8 cellular contexts compared by ENCODE assay signal in genomic region chr21:37268186-37268503, GRCh38. TPM values are rescaled to one million over a fixed set of nuclear protein-coding genes. Genes with fewer than 3 reads are reported as not detected.
DNase-seq lines count a peak whose midpoint lies in the region; ATAC-seq and TF ChIP-seq lines count a peak whose summit lies in the region.

No MANE protein-coding gene starts in this region.

- peaks cover 8% of the 10 kb centered on the region for H3K4me1 ChIP-seq in colonic mucosa

- TF ChIP-seq CTCF in AG04450 (IDR thresholded peaks at IDR 0.05; ENCODE audit: low read depth, low read length) = no peak
- no peak for TF ChIP-seq CTCF in LNCaP clone FGC (IDR thresholded peaks at IDR 0.05; ENCODE audit: control insufficient read depth, extremely low read depth, insufficient read depth)
- no peak for TF ChIP-seq CTCF in colonic mucosa (IDR thresholded peaks at IDR 0.05)

- H3K27me3 Mint-ChIP-seq in naive B cell = no peaks in the 10 kb centered on the region

- intact Hi-C loops in colonic mucosa (cut with DNase I) (loop anchor here (10.0 kb wide), 1 partner anchor 297 kb away; no protein-coding TSS in a partner anchor), sciatic nerve (cut with DNase I) (loop anchor here (10.0 kb wide), 1 partner anchor 97 kb away; the partner anchor contains the start of gene DYRK1A)

- H3K9ac ChIP-seq in colonic mucosa (ENCODE audit: low read depth in 2 of 2, low read length in 2 of 2) = peak overlapping the region; percentile 69 to 76

- H3K4me3 ChIP-seq in AG04450 (ENCODE audit: low read depth, low read length) = peak overlapping the region; percentile 85
- H3K4me3 ChIP-seq in LNCaP clone FGC (ENCODE audit: low read depth, low read length) = peak overlapping the region; percentile 82
- peak overlapping the region; percentile 81 for H3K4me3 ChIP-seq in colonic mucosa

- POLR2A ChIA-PET in AG04450 (lab: Yijun Ruan, JAX) = interaction anchor here (2.1 to 2.5 kb wide), 3 partner anchors 11 to 296 kb away, joined by 9 to 22 read pairs (median 16); partner anchors contain the start of gene DYRK1A

- H3K4me1 Mint-ChIP-seq in naive B cell = peaks cover 22 to 44% (median 37%) of the 10 kb centered on the region in 3 donors

- CTCF ChIA-PET in AG04450 (lab: Charles Lee) = no interaction called here

- DNase-seq in AG04450 (ENCODE audit: low read depth, low spot score) (no peak), LNCaP clone FGC (ENCODE audit: low read depth) (no peak), colonic mucosa (no peak), naive B cell (no peak), sciatic nerve (ENCODE audit: low spot score) (no peak), NCI-H510A (lab: John Stamatoyannopoulos, UW) (no peak), NCI-H2081 treated with DMSO at 0.1 percent for 48 hours (lab: John Stamatoyannopoulos, UW) (no peak), NCI-H526 (lab: John Stamatoyannopoulos, UW) (no peak)

- H3K27ac Mint-ChIP-seq in naive B cell = peak overlapping the region in 5 of 6 donors; percentile 82 to 100 (median 97)

- H3K36me3 Mint-ChIP-seq in naive B cell = no peaks in the 10 kb centered on the region

- H3K9me3 ChIP-seq in AG04450 (ENCODE audit: control insufficient read depth, insufficient read depth, low read length) (no peaks in the 10 kb centered on the region), colonic mucosa (no peaks in the 10 kb centered on the region)

- H3K9me3 Mint-ChIP-seq in naive B cell = no peaks in the 10 kb centered on the region

- H3K27ac ChIP-seq in AG04450 (ENCODE audit: low read depth, low read length) (peak overlapping the region; percentile 100), colonic mucosa (peak overlapping the region; percentile 89)

- ATAC-seq in naive B cell (ENCODE audit: low read depth in 2 of 2) = no peak
- no peak for ATAC-seq in sciatic nerve

- peak overlapping the region; percentile 87 to 98 (median 95) for H3K4me3 Mint-ChIP-seq in naive B cell

- H3K27me3 ChIP-seq in AG04450 (ENCODE audit: control insufficient read depth, insufficient read depth, low read length) (no peaks in the 10 kb centered on the region), colonic mucosa (no peaks in the 10 kb centered on the region)

- H3K36me3 ChIP-seq in colonic mucosa = no peaks in the 10 kb centered on the region

RNA-seq across cellular contexts. Expression of gene VPS26C, which starts 1.0 kb away (rescaled TPM):
- polyA plus RNA-seq in AG04450 (2011; rRNA removed) (42.7 and 45.6 TPM in 2 replicates), naive B cell (ENCODE audit: low read depth in 6 of 6) (10 to 100 TPM; 46.1 to 64.6 (median 61.0) TPM)
- polyA minus RNA-seq in AG04450 (2011; rRNA and poly(A)+ RNA removed) = 34.8 and 40.7 TPM in 2 replicates
- total RNA-seq in colonic mucosa (10 to 100 TPM; 48.1 to 60.7 TPM), sciatic nerve (48.8 TPM)
